In genomic region chr5:181167814-181168488, GRCh38 we compare ENCODE assay signal across 8 cellular contexts. TPM values are rescaled to one million over a fixed set of nuclear protein-coding genes. Genes with fewer than 3 reads are reported as not detected.
DNase-seq lines count a peak whose midpoint lies in the region; ATAC-seq and TF ChIP-seq lines count a peak whose summit lies in the region.

No MANE protein-coding gene starts in this region.

- H3K4me1 ChIP-seq in IMR-90 (ENCODE audit: control insufficient read depth, insufficient read depth, low read length) = peaks cover 4% of the 10 kb centered on the region; the same call in 1 of the 2 replicates
- peaks cover 0 to 10% (median 2%) of the 10 kb centered on the region in 4 donors for H3K4me1 ChIP-seq in Peyer's patch

- H4K5ac ChIP-seq in IMR-90 (ENCODE audit: low read depth, low read length) = no peak overlapping the region

- no peaks in the 10 kb centered on the region for H3K9me3 Mint-ChIP-seq in activated CD8-positive, alpha-beta T cell treated with anti-CD3 and anti-CD28 coated beads for 36 hours
- peaks cover 3 to 33% (median 14%) of the 10 kb centered on the region in 7 donors for H3K9me3 Mint-ChIP-seq in naive B cell

- no peak overlapping the region for H3K56ac ChIP-seq in IMR-90 (ENCODE audit: extremely low read depth, insufficient read depth, low read length)

- no peaks in the 10 kb centered on the region for H4K20me1 ChIP-seq in IMR-90 (ENCODE audit: insufficient read depth, low read length)

- TF ChIP-seq POLR2A in IMR-90 (IDR thresholded peaks at IDR 0.05; ENCODE audit: low read depth, low read length) = no peak
- no peak for TF ChIP-seq POLR2A in Peyer's patch (IDR thresholded peaks at IDR 0.05)

- DNase-seq in NCI-H2196 treated with DMSO at 0.1 percent for 48 hours (lab: John Stamatoyannopoulos, UW; ENCODE audit: unreplicated experiment) = peak; percentile 2
- no peak for DNase-seq in NCI-H2196 (lab: John Stamatoyannopoulos, UW; ENCODE audit: unreplicated experiment)
- DNase-seq in IMR-90 = no peak
- peak; percentile 42 for DNase-seq in activated CD8-positive, alpha-beta T cell treated with anti-CD3 and anti-CD28 coated beads for 36 hours
- DNase-seq in naive B cell = no peak
- DNase-seq in MG63 = no peak
- no peak for DNase-seq in Peyer's patch

- no peak overlapping the region for H2AFZ ChIP-seq in IMR-90 (replicated peaks; ENCODE audit: low read length, poor library complexity)

- no peaks in the 10 kb centered on the region for H3K36me3 ChIP-seq in IMR-90 (ENCODE audit: control insufficient read depth, insufficient read depth, low read length)
- no peaks in the 10 kb centered on the region for H3K36me3 ChIP-seq in MG63
- no peaks in the 10 kb centered on the region for H3K36me3 ChIP-seq in Peyer's patch

- H3K4me3 ChIP-seq in IMR-90 (ENCODE audit: insufficient read depth, low read depth, low read length) (no peak overlapping the region), MG63 (no peak overlapping the region), Peyer's patch (no peak overlapping the region)

- TF ChIP-seq RAD21 in IMR-90 (IDR thresholded peaks at IDR 0.05; ENCODE audit: low read length) = no peak

- H3K79me1 ChIP-seq in IMR-90 (ENCODE audit: low read depth in 1 of 2, low read length in 2 of 2) = no peaks in the 10 kb centered on the region

- BruUV-seq in IMR-90 (replicated peaks; lab: Mats Ljungman, UMichigan) = no TSS peak

- H3K36me3 Mint-ChIP-seq in activated CD8-positive, alpha-beta T cell treated with anti-CD3 and anti-CD28 coated beads for 36 hours (ENCODE audit: low read depth) = no peaks in the 10 kb centered on the region
- peaks cover 0 to 7% of the 10 kb centered on the region in 2 donors for H3K36me3 Mint-ChIP-seq in naive B cell

- no peak overlapping the region for H2BK120ac ChIP-seq in IMR-90 (ENCODE audit: low read depth, low read length)

- H3K9me3 ChIP-seq in IMR-90 (ENCODE audit: control insufficient read depth, insufficient read depth, low read length) (no peaks in the 10 kb centered on the region), MG63 (no peaks in the 10 kb centered on the region), Peyer's patch (peaks cover 0 to 4% (median 0%) of the 10 kb centered on the region in 4 donors)

- H3K27me3 ChIP-seq in IMR-90 (ENCODE audit: control insufficient read depth, insufficient read depth, low read length) = no peaks in the 10 kb centered on the region
- H3K27me3 ChIP-seq in MG63 = no peaks in the 10 kb centered on the region
- peaks cover 0 to 39% of the 10 kb centered on the region in 2 donors for H3K27me3 ChIP-seq in Peyer's patch

- no peak overlapping the region for H3K4me3 Mint-ChIP-seq in activated CD8-positive, alpha-beta T cell treated with anti-CD3 and anti-CD28 coated beads for 36 hours
- peak overlapping the region in 1 of 8 donors; percentile 5 for H3K4me3 Mint-ChIP-seq in naive B cell

- in situ Hi-C loops in IMR-90 (cut with MboI; ENCODE audit: low sequenced_read_pairs) = no loop called here

- H2BK15ac ChIP-seq in IMR-90 (ENCODE audit: low read depth, low read length) = no peak overlapping the region

- H3K23ac ChIP-seq in IMR-90 (ENCODE audit: low read depth, low read length) = no peak overlapping the region

- 40% methylated on average over 1 of the region's 11 CpGs; no CpG with 5 or more reads in 1 of the 2 experiments for WGBS in IMR-90 (ENCODE audit: extremely low coverage in 2 of 2, insufficient read length in 1 of 2), 2 experiments

- H2AK9ac ChIP-seq in IMR-90 (replicated peaks; ENCODE audit: low read depth, low read length, poor library complexity) = no peak overlapping the region

- peaks cover 2% of the 10 kb centered on the region; the same call in 1 of the 2 replicates for H3K9me1 ChIP-seq in IMR-90 (ENCODE audit: insufficient read depth, low read length)

- H3K27ac ChIP-seq in IMR-90 (ENCODE audit: insufficient read depth, low read length) = no peak overlapping the region
- H3K27ac ChIP-seq in Peyer's patch = no peak overlapping the region

- peak overlapping the region; percentile 53; the same call in 1 of the 2 replicates for H3K4me2 ChIP-seq in IMR-90 (ENCODE audit: low read depth, low read length)

- no peak overlapping the region for H4K8ac ChIP-seq in IMR-90 (ENCODE audit: low read depth in 2 of 2, low read length in 2 of 2)

- intact Hi-C loops in IMR-90 (cut with micrococcal nuclease) = no loop called here
- intact Hi-C loops in activated CD8-positive, alpha-beta T cell treated with anti-CD3 and anti-CD28 coated beads for 36 hours (cut with micrococcal nuclease) = no loop called here

- ATAC-seq in IMR-90 (ENCODE audit: low read depth) (no peak), naive B cell (ENCODE audit: low read depth in 2 of 2) (no peak), HG03175 (IDR thresholded peaks at IDR 0.05; ENCODE audit: unreplicated experiment) (no peak)
- no peak for ATAC-seq in activated CD8-positive, alpha-beta T cell treated with anti-CD3 and anti-CD28 coated beads for 36 hours

- H3K9ac ChIP-seq in IMR-90 (ENCODE audit: low read depth, low read length) = no peak overlapping the region

- CTCF ChIA-PET in IMR-90 (lab: Yijun Ruan, JAX) = interaction anchor here (0.6 kb wide), 1 partner anchor 315 kb away, joined by 5 read pairs; no protein-coding TSS in a partner anchor
- CTCF ChIA-PET in activated CD8-positive, alpha-beta T cell treated with anti-CD3 and anti-CD28 coated beads for 36 hours (lab: Charles Lee) = interaction anchor here (0.7 to 1.6 kb wide), 10 partner anchors 9 to 309 kb away, joined by 3 to 7 read pairs (median 3); no protein-coding TSS in a partner anchor

- POLR2A ChIA-PET in IMR-90 (lab: Charles Lee; ENCODE audit: unreplicated experiment) = no interaction called here
- POLR2A ChIA-PET in activated CD8-positive, alpha-beta T cell treated with anti-CD3 and anti-CD28 coated beads for 36 hours (lab: Charles Lee) = interaction anchor here (0.6 to 1.5 kb wide), 4 partner anchors 9 to 644 kb away, joined by 3 to 5 read pairs (median 4); no protein-coding TSS in a partner anchor

- no peak overlapping the region for H2AK5ac ChIP-seq in IMR-90 (ENCODE audit: low read depth, low read length)

- H3K4ac ChIP-seq in IMR-90 (ENCODE audit: low read depth, low read length) = no peak overlapping the region

- H2BK5ac ChIP-seq in IMR-90 (ENCODE audit: low read depth, low read length, poor library complexity, severe bottlenecking) = no peak overlapping the region

- no peak overlapping the region for H2BK20ac ChIP-seq in IMR-90 (ENCODE audit: low read depth, low read length)

- no peak overlapping the region; the same call in 1 of the 2 replicates for H3K14ac ChIP-seq in IMR-90 (replicated peaks; ENCODE audit: low read depth, low read length)

- H3K27ac Mint-ChIP-seq in activated CD8-positive, alpha-beta T cell treated with anti-CD3 and anti-CD28 coated beads for 36 hours = no peak overlapping the region
- H3K27ac Mint-ChIP-seq in naive B cell = peak overlapping the region in 4 of 6 donors; percentile 8 to 89 (median 80)

- H3K27me3 Mint-ChIP-seq in activated CD8-positive, alpha-beta T cell treated with anti-CD3 and anti-CD28 coated beads for 36 hours = peaks cover 62% of the 10 kb centered on the region
- H3K27me3 Mint-ChIP-seq in naive B cell = peaks cover 22 to 81% (median 69%) of the 10 kb centered on the region in 3 donors

- H3K4me1 Mint-ChIP-seq in activated CD8-positive, alpha-beta T cell treated with anti-CD3 and anti-CD28 coated beads for 36 hours (ENCODE audit: low read depth) = peaks cover 68% of the 10 kb centered on the region
- peaks cover 26 to 76% (median 38%) of the 10 kb centered on the region in 3 donors for H3K4me1 Mint-ChIP-seq in naive B cell

- peak; percentile 39 for TF ChIP-seq CTCF in IMR-90 (conservative IDR thresholded peaks at IDR 0.05; ENCODE audit: low read depth, low read length)
- TF ChIP-seq CTCF in activated CD8-positive, alpha-beta T cell treated with anti-CD3 and anti-CD28 coated beads for 36 hours (IDR thresholded peaks at IDR 0.05) = peak; percentile 80
- peak in 2 of 6 experiments; percentile 4 to 20 for TF ChIP-seq CTCF in Peyer's patch (IDR thresholded peaks at IDR 0.05)

- no peak overlapping the region for H3K18ac ChIP-seq in IMR-90 (ENCODE audit: low read depth, low read length)

- dilution Hi-C loops in IMR-90 (cut with HindIII; ENCODE audit: low sequenced_read_pairs, unreplicated experiment) = no loop called here

- H4K91ac ChIP-seq in IMR-90 (ENCODE audit: insufficient read depth, low read depth, low read length) = no peak overlapping the region

RNA-seq across cellular contexts. Expression of gene OR2V2, which starts 20.6 kb away (rescaled TPM):
- total RNA-seq in IMR-90 (2012; rRNA removed) (not detected in 2 replicates), Peyer's patch (not detected)
- polyA plus RNA-seq in IMR-90 (2012; rRNA removed) (not detected in 2 replicates), naive B cell (ENCODE audit: low read depth in 6 of 6) (not detected)
- not detected in 2 replicates for polyA plus RNA-seq in IMR-90 (2012; cell fraction: cytosol; rRNA removed)
- not detected in 2 replicates for polyA plus RNA-seq in IMR-90 (2012; cell fraction: nucleus; rRNA removed; ENCODE audit: low replicate concordance)
- not detected for total RNA-seq in activated CD8-positive, alpha-beta T cell treated with anti-CD3 and anti-CD28 coated beads for 36 hours
- not detected in 2 replicates for total RNA-seq in MG63 (2014; rRNA removed; shearing (Covaris generic); ENCODE audit: low replicate concordance)

RNA-seq across cellular contexts. Expression of gene OR2V1, which starts 37.0 kb away (rescaled TPM):
- not detected in 2 replicates for total RNA-seq in IMR-90 (2012; rRNA removed)
- polyA plus RNA-seq in IMR-90 (2012; rRNA removed) = not detected in 2 replicates
- not detected in 2 replicates for polyA plus RNA-seq in IMR-90 (2012; cell fraction: cytosol; rRNA removed)
- not detected in 2 replicates for polyA plus RNA-seq in IMR-90 (2012; cell fraction: nucleus; rRNA removed; ENCODE audit: low replicate concordance)
- total RNA-seq in activated CD8-positive, alpha-beta T cell treated with anti-CD3 and anti-CD28 coated beads for 36 hours = not detected
- not detected for polyA plus RNA-seq in naive B cell (ENCODE audit: low read depth in 6 of 6)
- not detected in 2 replicates for total RNA-seq in MG63 (2014; rRNA removed; shearing (Covaris generic); ENCODE audit: low replicate concordance)
- not detected for total RNA-seq in Peyer's patch

RNA-seq across cellular contexts. Expression of gene TRIM7, which starts 37.0 kb away (rescaled TPM):
- 0.54 and 0.83 TPM in 2 replicates for total RNA-seq in IMR-90 (2012; rRNA removed)
- polyA plus RNA-seq in IMR-90 (2012; rRNA removed) = 1.0 and 1.3 TPM in 2 replicates
- polyA plus RNA-seq in IMR-90 (2012; cell fraction: cytosol; rRNA removed) = 1.6 and 1.8 TPM in 2 replicates
- polyA plus RNA-seq in IMR-90 (2012; cell fraction: nucleus; rRNA removed; ENCODE audit: low replicate concordance) = 0.76 and 1.6 TPM in 2 replicates
- total RNA-seq in activated CD8-positive, alpha-beta T cell treated with anti-CD3 and anti-CD28 coated beads for 36 hours = 1 to 10 TPM; 1.1 to 3.0 TPM
- polyA plus RNA-seq in naive B cell (ENCODE audit: low read depth in 6 of 6) = under 1 TPM in 3 of 6 donors, not detected in 3; 0.09 to 0.27 (median 0.24) TPM
- total RNA-seq in MG63 (2014; rRNA removed; shearing (Covaris generic); ENCODE audit: low replicate concordance) = 15.6 and 22.6 TPM in 2 replicates
- total RNA-seq in Peyer's patch = 1 to 10 TPM in 3 of 4 donors, under 1 TPM in 1; 0.88 to 2.6 (median 2.2) TPM

RNA-seq across cellular contexts. Expression of gene TRIM41, which starts 55.1 kb away (rescaled TPM):
- total RNA-seq in IMR-90 (2012; rRNA removed) (5.9 and 6.9 TPM in 2 replicates), Peyer's patch (10 to 100 TPM; 13.7 to 31.4 (median 21.8) TPM)
- polyA plus RNA-seq in IMR-90 (2012; rRNA removed) (15.7 and 16.9 TPM in 2 replicates), naive B cell (ENCODE audit: low read depth in 6 of 6) (1 to 10 TPM in 3 of 6 donors, under 1 TPM in 3; 0.40 to 1.6 (median 1.0) TPM)
- 9.6 and 12.6 TPM in 2 replicates for polyA plus RNA-seq in IMR-90 (2012; cell fraction: cytosol; rRNA removed)
- polyA plus RNA-seq in IMR-90 (2012; cell fraction: nucleus; rRNA removed; ENCODE audit: low replicate concordance) = 63.1 and 67.0 TPM in 2 replicates
- total RNA-seq in activated CD8-positive, alpha-beta T cell treated with anti-CD3 and anti-CD28 coated beads for 36 hours = 10 to 100 TPM; 30.6 to 31.5 TPM
- 31.9 and 43.0 TPM in 2 replicates for total RNA-seq in MG63 (2014; rRNA removed; shearing (Covaris generic); ENCODE audit: low replicate concordance)

Comparison
In these comparisons a context has a peak if more than half of its experiments do, and no peak if none do; other contexts are left out.
1. DNase-seq: peak in NCI-H2196 treated with DMSO at 0.1 percent for 48 hours (single experiment) and activated CD8-positive, alpha-beta T cell treated with anti-CD3 and anti-CD28 coated beads for 36 hours (single experiment); none in NCI-H2196 (single experiment), IMR-90 (single experiment), naive B cell (single experiment), MG63 (single experiment) and Peyer's patch (0 of 3).